ENCODE assay signal across 17 cellular contexts in genomic region chr21:34546556-34546955, GRCh38. TPM values are rescaled to one million over a fixed set of nuclear protein-coding genes. Genes with fewer than 3 reads are reported as not detected.
DNase-seq lines count a peak whose midpoint lies in the region; ATAC-seq, FAIRE-seq and TF ChIP-seq lines count a peak whose summit lies in the region.
"Had no signal": no experiment of that assay in that cellular context is flagged by ENCODE, and none has a peak within 500 bp of the region (broad histone marks: within the 10 kb centered on the region; RNA-seq: fewer than 3 reads in every experiment).

No MANE protein-coding gene starts in this region.

- FAIRE-seq in GM18507 (lab: Jason Lieb, UNC): peak; percentile 5

- H3K9me3 Mint-ChIP-seq in endothelial cell (ENCODE audit: unreplicated experiment): no peaks in the 10 kb centered on the region

- H3K9me2 ChIP-seq in OCI-LY7 (ENCODE audit: insufficient read depth, low read length): no peaks in the 10 kb centered on the region

- H4K20me1 ChIP-seq in OCI-LY7 (ENCODE audit: insufficient read depth, low read length): no peaks in the 10 kb centered on the region

- no TSS peak for BruUV-seq in OCI-LY7 (replicated peaks; lab: Mats Ljungman, UMichigan)

- peaks cover 6% of the 10 kb centered on the region for H3K27me3 Mint-ChIP-seq in endothelial cell (ENCODE audit: unreplicated experiment)
- H3K27me3 Mint-ChIP-seq: progenitor cell of endocrine pancreas had no signal

- peaks cover 24% of the 10 kb centered on the region for H3K4me1 Mint-ChIP-seq in endothelial cell (ENCODE audit: unreplicated experiment)

- POLR2A ChIA-PET in OCI-LY7 (lab: Charles Lee): interaction anchor here (0.6 to 0.9 kb wide), 3 partner anchors 16 to 108 kb away, joined by 3 to 4 read pairs (median 3); no protein-coding TSS in a partner anchor

- H3K4me1 ChIP-seq in OCI-LY7 (ENCODE audit: insufficient read depth, low read length, poor library complexity, severe bottlenecking) (peaks cover 22% of the 10 kb centered on the region), HAP-1 (no peaks in the 10 kb centered on the region)

- in situ Hi-C loops in HAP-1 (cut with MboI; ENCODE audit: low sequenced_read_pairs): no loop called here

- H3K4me3 ChIP-seq in OCI-LY7 (ENCODE audit: low read depth, low read length, poor library complexity, severe bottlenecking): no peak overlapping the region
- no peak overlapping the region for H3K4me3 ChIP-seq in HAP-1

- TF ChIP-seq CTCF in OCI-LY7 (conservative IDR thresholded peaks at IDR 0.05; ENCODE audit: low read length): no peak
- no peak for TF ChIP-seq CTCF in endothelial cell (IDR thresholded peaks at IDR 0.05; ENCODE audit: unreplicated experiment)

- H3K27me3 ChIP-seq in HAP-1 (ENCODE audit: low read depth): no peaks in the 10 kb centered on the region
- H3K27me3 ChIP-seq: SJCRH30 had no signal

- ATAC-seq in GM21786 (IDR thresholded peaks at IDR 0.05; ENCODE audit: unreplicated experiment): no peak

- H3K27ac ChIP-seq in OCI-LY7 (ENCODE audit: low read depth, low read length, poor library complexity, severe bottlenecking): no peak overlapping the region

- peak overlapping the region; percentile 48 for H3K27ac Mint-ChIP-seq in endothelial cell (ENCODE audit: unreplicated experiment)

- CTCF ChIA-PET in OCI-LY7 (lab: Charles Lee; ENCODE audit: unreplicated experiment): no interaction called here

- H2AFZ ChIP-seq in OCI-LY7 (ENCODE audit: low read length): peak overlapping the region; percentile 78

- no peaks in the 10 kb centered on the region for H3K36me3 ChIP-seq in OCI-LY7 (ENCODE audit: insufficient read depth, low read length)
- H3K36me3 ChIP-seq in HAP-1 (replicated peaks): no peaks in the 10 kb centered on the region
- H3K36me3 ChIP-seq: SJCRH30 had no signal

- no peaks in the 10 kb centered on the region for H3K36me3 Mint-ChIP-seq in endothelial cell (ENCODE audit: low read depth, unreplicated experiment)

- intact Hi-C loops in OCI-LY7 (cut with micrococcal nuclease; ENCODE audit: unreplicated experiment): no loop called here

- H3K9me3 ChIP-seq in OCI-LY7 (ENCODE audit: low read length) (peaks cover 9% of the 10 kb centered on the region; the same call in 1 of the 2 replicates), HAP-1 (no peaks in the 10 kb centered on the region)
- H3K9me3 ChIP-seq: SJCRH30 had no signal

- DNase-seq in GM18507 (ENCODE audit: extremely low spot score, insufficient read length, low read depth) (no peak), OCI-LY7 (ENCODE audit: low spot score) (no peak), endothelial cell (ENCODE audit: low spot score) (no peak), pons (ENCODE audit: low spot score) (peak; percentile 43), NCI-H524 treated with DMSO at 0.1 percent for 48 hours (lab: John Stamatoyannopoulos, UW) (no peak), HAP-1 (ENCODE audit: low spot score in 2 of 2) (no peak)
- DNase-seq: activated CD4-positive, alpha-beta T cell treated with anti-CD3 and anti-CD28 coated beads, Interleukin-2, amount 50 U/mL, for 1 hour; amygdala; DMS153; glutamatergic neuron; islet precursor cell; NCI-H1417; NCI-H2227 treated with DMSO at 0.1 percent for 48 hours; SJCRH30 had no signal

- H3K4me3 Mint-ChIP-seq in endothelial cell (ENCODE audit: unreplicated experiment): no peak overlapping the region

- H3K4me2 ChIP-seq in OCI-LY7 (ENCODE audit: low read length): 0 out of 2 replicates have a peak overlapping the region, but pooled peaks have one; percentile 67

- no peaks in the 10 kb centered on the region for H3K79me2 ChIP-seq in OCI-LY7 (ENCODE audit: insufficient read depth, low read depth, low read length)

RNA-seq across cellular contexts. Expression of gene KCNE1, which starts 34.5 kb away (rescaled TPM):
- total RNA-seq in OCI-LY7 (2014; rRNA removed; shearing (Covaris generic)): not detected in 2 replicates
- 0.15 and 0.24 TPM in 2 replicates for total RNA-seq in OCI-LY7 (2022)
- total RNA-seq in endothelial cell (ENCODE audit: unreplicated experiment): 0.26 TPM
- total RNA-seq: epithelial cell of proximal tubule had no signal
